Comparison of ENCODE assay signal across 17 cellular contexts in the genomic region with DNA sequence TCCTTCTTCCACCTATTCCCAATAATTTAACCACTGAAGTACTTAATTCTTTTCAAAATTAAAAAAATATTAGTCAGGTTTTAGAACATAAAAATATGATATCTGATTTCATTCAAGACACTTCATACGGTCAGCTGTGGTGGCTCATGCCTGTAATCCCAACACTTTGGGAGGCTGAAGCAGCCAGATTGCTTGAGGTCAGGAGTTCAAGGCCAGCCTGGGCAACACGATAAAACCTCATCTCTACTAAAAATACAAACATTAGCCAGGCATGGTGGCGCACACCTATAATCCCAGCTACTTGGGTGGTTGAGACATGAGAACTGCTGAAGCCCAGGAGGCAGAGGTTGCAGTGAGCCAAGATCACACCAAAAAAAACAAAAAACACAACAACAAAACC. TPM values are rescaled to one million over a fixed set of nuclear protein-coding genes. Genes with fewer than 3 reads are reported as not detected.
DNase-seq lines count a peak whose midpoint lies in the region; ATAC-seq and TF ChIP-seq lines count a peak whose summit lies in the region.
"Had no signal": no experiment of that assay in that cellular context is flagged by ENCODE, and none has a peak within 500 bp of the region (broad histone marks: within the 10 kb centered on the region; RNA-seq: fewer than 3 reads in every experiment).

No MANE protein-coding gene starts in this region.

- no peaks in the 10 kb centered on the region for H3K9me3 Mint-ChIP-seq in activated naive CD4-positive, alpha-beta T cell treated with anti-CD3 and anti-CD28 coated beads, Interleukin-2, amount 50 U/mL, for 24 hours
- no peaks in the 10 kb centered on the region for H3K9me3 Mint-ChIP-seq in activated T-helper 17 cell treated with anti-CD3 and anti-CD28 coated beads, Interleukin-2, amount 50 U/mL, for 72 hours
- peaks cover 0 to 6% (median 3%) of the 10 kb centered on the region in 7 donors for H3K9me3 Mint-ChIP-seq in naive B cell

- H3K36me3 Mint-ChIP-seq in activated naive CD4-positive, alpha-beta T cell treated with anti-CD3 and anti-CD28 coated beads, Interleukin-2, amount 50 U/mL, for 24 hours: peaks cover 33% of the 10 kb centered on the region
- peaks cover 87% of the 10 kb centered on the region for H3K36me3 Mint-ChIP-seq in activated T-helper 17 cell treated with anti-CD3 and anti-CD28 coated beads, Interleukin-2, amount 50 U/mL, for 72 hours (ENCODE audit: low read depth)
- peaks cover 17 to 31% of the 10 kb centered on the region in 2 donors for H3K36me3 Mint-ChIP-seq in naive B cell

- no peak overlapping the region for H3K4me3 Mint-ChIP-seq in activated naive CD4-positive, alpha-beta T cell treated with anti-CD3 and anti-CD28 coated beads, Interleukin-2, amount 50 U/mL, for 24 hours
- no peak overlapping the region for H3K4me3 Mint-ChIP-seq in activated T-helper 17 cell treated with anti-CD3 and anti-CD28 coated beads, Interleukin-2, amount 50 U/mL, for 72 hours
- H3K4me3 Mint-ChIP-seq in naive B cell: peak overlapping the region in 1 of 8 donors; percentile 68

- no peaks in the 10 kb centered on the region for H3K9me3 ChIP-seq in esophagus squamous epithelium
- no peaks in the 10 kb centered on the region for H3K9me3 ChIP-seq in psoas muscle
- H3K9me3 ChIP-seq: A549 had no signal

- H3K27me3 ChIP-seq in esophagus squamous epithelium: no peaks in the 10 kb centered on the region
- H3K27me3 ChIP-seq in psoas muscle (ENCODE audit: insufficient read depth in 3 of 3, low read length in 2 of 3): no peaks in the 10 kb centered on the region

- H3K27ac ChIP-seq in esophagus squamous epithelium: peak overlapping the region in 1 of 4 donors; percentile 21
- no peak overlapping the region for H3K27ac ChIP-seq in psoas muscle
- H3K27ac ChIP-seq: A549, PC-9 had no signal

- DNase-seq in activated naive CD4-positive, alpha-beta T cell (lab: John Stamatoyannopoulos, UW): no peak
- DNase-seq in naive B cell (no peak), esophagus squamous epithelium (lab: John Stamatoyannopoulos, UW) (no peak), psoas muscle (no peak)
- DNase-seq: AML-193, Karpas-422, MM.1S, NCI-H1105 treated with DMSO at 0.1 percent for 48 hours, NCI-H187, NCI-H446, NCI-H748 treated with DMSO at 0.1 percent for 48 hours, PC-9 had no signal

- no peak for ATAC-seq in activated T-helper 17 cell treated with anti-CD3 and anti-CD28 coated beads, Interleukin-2, amount 50 U/mL, for 72 hours (replicated peaks)
- ATAC-seq in naive B cell (ENCODE audit: low read depth in 2 of 2): no peak
- no peak for ATAC-seq in psoas muscle
- ATAC-seq in GM18909 (IDR thresholded peaks at IDR 0.05; ENCODE audit: poor library complexity, unreplicated experiment): no peak
- ATAC-seq in GM21390 (IDR thresholded peaks at IDR 0.05; ENCODE audit: unreplicated experiment): no peak
- ATAC-seq: A549 had no signal

- peaks cover 0 to 16% (median 0%) of the 10 kb centered on the region in 3 donors for H3K4me1 ChIP-seq in esophagus squamous epithelium
- H3K4me1 ChIP-seq in psoas muscle: peaks cover 6% of the 10 kb centered on the region
- H3K4me1 ChIP-seq: A549 had no signal

- intact Hi-C loops in esophagus squamous epithelium (cut with DNase I): no loop called here
- intact Hi-C loops in psoas muscle (cut with DNase I): no loop called here

- TF ChIP-seq CTCF in esophagus squamous epithelium (IDR thresholded peaks at IDR 0.05): no peak
- no peak for TF ChIP-seq CTCF in psoas muscle (IDR thresholded peaks at IDR 0.05)

- TF ChIP-seq POLR2A in esophagus squamous epithelium (IDR thresholded peaks at IDR 0.05): no peak

- H3K27me3 Mint-ChIP-seq in activated naive CD4-positive, alpha-beta T cell treated with anti-CD3 and anti-CD28 coated beads, Interleukin-2, amount 50 U/mL, for 24 hours: no peaks in the 10 kb centered on the region
- no peaks in the 10 kb centered on the region for H3K27me3 Mint-ChIP-seq in activated T-helper 17 cell treated with anti-CD3 and anti-CD28 coated beads, Interleukin-2, amount 50 U/mL, for 72 hours
- no peaks in the 10 kb centered on the region for H3K27me3 Mint-ChIP-seq in naive B cell

- WGBS in esophagus squamous epithelium, 2 donors: 67 to 83% methylated on average over 3 of the region's 3 CpGs
- WGBS in psoas muscle, 3 donors: 51 to 78% (median 57%) methylated on average over 3 of the region's 3 CpGs

- H3K27ac Mint-ChIP-seq in activated naive CD4-positive, alpha-beta T cell treated with anti-CD3 and anti-CD28 coated beads, Interleukin-2, amount 50 U/mL, for 24 hours: peak overlapping the region; percentile 65
- H3K27ac Mint-ChIP-seq in activated T-helper 17 cell treated with anti-CD3 and anti-CD28 coated beads, Interleukin-2, amount 50 U/mL, for 72 hours: peak overlapping the region; percentile 74
- H3K27ac Mint-ChIP-seq in naive B cell: peak overlapping the region in 5 of 6 donors; percentile 60 to 80 (median 77)

- no peak overlapping the region for H3K4me3 ChIP-seq in esophagus squamous epithelium
- no peak overlapping the region for H3K4me3 ChIP-seq in psoas muscle
- H3K4me3 ChIP-seq: A549, PC-9 had no signal

- H3K36me3 ChIP-seq in esophagus squamous epithelium: peaks cover 6 to 93% (median 12%) of the 10 kb centered on the region in 3 donors
- H3K36me3 ChIP-seq in psoas muscle (ENCODE audit: insufficient read depth in 1 of 2, low read depth in 1 of 2): peaks cover 9 to 76% of the 10 kb centered on the region in 2 donors

- peaks cover 47% of the 10 kb centered on the region for H3K4me1 Mint-ChIP-seq in activated naive CD4-positive, alpha-beta T cell treated with anti-CD3 and anti-CD28 coated beads, Interleukin-2, amount 50 U/mL, for 24 hours
- peaks cover 18% of the 10 kb centered on the region for H3K4me1 Mint-ChIP-seq in activated T-helper 17 cell treated with anti-CD3 and anti-CD28 coated beads, Interleukin-2, amount 50 U/mL, for 72 hours
- peaks cover 12 to 25% (median 22%) of the 10 kb centered on the region in 3 donors for H3K4me1 Mint-ChIP-seq in naive B cell

RNA-seq across cellular contexts. Expression of a gene that starts 56.7 kb away (rescaled TPM):
- total RNA-seq in activated T-helper 17 cell treated with anti-CD3 and anti-CD28 coated beads, Interleukin-2, amount 50 U/mL, for 72 hours: 100 to 1,000 TPM; 140 to 169 TPM
- polyA plus RNA-seq in naive B cell (ENCODE audit: low read depth in 6 of 6) (1 to 10 TPM in 4 of 6 donors, under 1 TPM in 1, not detected in 1; 0.34 to 2.2 (median 1.5) TPM), psoas muscle (10 to 100 TPM in 1 of 3 donors, 1 to 10 TPM in 2; 5.4 to 13.0 (median 6.4) TPM)
- total RNA-seq in esophagus squamous epithelium (100 to 1,000 TPM; 128 to 297 (median 185) TPM), psoas muscle (10 to 100 TPM in 1 of 4 donors, 1 to 10 TPM in 3; 7.3 to 11.2 (median 7.7) TPM)

RNA-seq across cellular contexts. Expression of a gene that starts 59.6 kb away (rescaled TPM):
- 10 to 100 TPM; 46.9 to 59.8 TPM for total RNA-seq in activated T-helper 17 cell treated with anti-CD3 and anti-CD28 coated beads, Interleukin-2, amount 50 U/mL, for 72 hours
- polyA plus RNA-seq in naive B cell (ENCODE audit: low read depth in 6 of 6) (100 to 1,000 TPM; 119 to 157 (median 123) TPM), psoas muscle (10 to 100 TPM; 47.0 to 69.8 (median 55.5) TPM)
- total RNA-seq in esophagus squamous epithelium (10 to 100 TPM; 55.5 to 87.5 (median 67.5) TPM), psoas muscle (10 to 100 TPM; 25.1 to 36.4 (median 34.9) TPM)

Comparison
In these comparisons a context has a peak if more than half of its experiments do, and no peak if none do; other contexts are left out.
1. RNA of a gene that starts 56.7 kb away (total RNA-seq): 128 to 297 TPM in esophagus squamous epithelium and 140 to 169 TPM in activated T-helper 17 cell treated with anti-CD3 and anti-CD28 coated beads, Interleukin-2, amount 50 U/mL, for 72 hours; 7.3 to 11.2 TPM in psoas muscle; every median in the first group is over 10 times any median in the second.
2. Peak in every context shown above with its lines, with median percentiles within 50 percentile points of each other: H3K27ac Mint-ChIP-seq.